Comparison of ENCODE assay signal across 24 cellular contexts in the genomic region with DNA sequence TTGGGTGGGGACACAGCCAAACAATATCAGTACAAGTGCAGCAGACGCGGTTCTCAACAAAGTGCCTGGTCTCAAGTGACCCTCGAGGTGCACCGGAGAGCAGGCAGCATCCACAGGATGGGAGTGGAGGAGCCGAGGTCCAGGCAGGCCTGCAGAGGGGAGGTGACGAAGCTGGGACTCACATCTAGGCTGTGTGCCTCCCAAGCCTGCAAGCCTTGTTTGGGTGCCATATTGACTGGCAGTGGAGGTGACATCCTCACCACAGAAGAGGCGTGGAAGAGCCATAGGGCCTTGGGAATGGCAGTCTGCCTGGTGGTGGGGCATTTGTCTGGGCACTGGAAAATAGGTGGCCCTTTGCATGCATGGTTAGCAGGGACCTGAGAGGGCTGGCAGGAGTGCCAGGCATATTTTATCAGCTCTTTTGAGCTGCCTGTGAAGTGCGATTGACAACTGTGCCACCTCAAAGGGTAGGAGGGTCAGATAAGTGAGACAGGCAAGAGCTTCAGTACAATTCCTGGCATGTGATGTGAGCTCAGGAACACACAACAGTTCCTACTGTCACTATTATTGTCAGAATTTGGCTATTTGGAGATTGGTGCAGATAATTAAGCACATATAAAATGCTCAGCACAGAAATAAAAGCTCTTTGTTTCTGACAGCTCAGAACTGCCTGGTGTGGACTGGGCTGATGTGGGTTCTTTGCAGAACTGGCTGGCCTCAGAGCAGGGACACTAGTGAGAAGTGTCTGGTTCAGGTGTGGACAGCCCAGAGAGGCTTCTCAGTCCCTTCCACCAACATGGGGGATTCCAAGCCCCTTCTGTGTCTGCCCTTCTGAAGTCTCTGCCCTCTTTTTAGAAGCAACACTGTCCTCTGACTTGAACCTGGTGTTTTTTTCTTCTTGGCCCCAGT.
DNase-seq lines count a peak whose midpoint lies in the region; ATAC-seq and TF ChIP-seq lines count a peak whose summit lies in the region.
"Had no signal": no experiment of that assay in that cellular context is flagged by ENCODE, and none has a peak within 500 bp of the region (broad histone marks: within the 10 kb centered on the region; RNA-seq: fewer than 3 reads in every experiment).

No MANE protein-coding gene starts in this region.

- H3K23ac ChIP-seq in neuronal stem cell (ENCODE audit: low read depth, low read length, poor library complexity) = no peak overlapping the region

- no peaks in the 10 kb centered on the region for H3F3A ChIP-seq in SK-N-SH (replicated peaks; ENCODE audit: insufficient read depth)

- no peaks in the 10 kb centered on the region for H3K79me1 ChIP-seq in neuronal stem cell (ENCODE audit: low read depth, low read length)

- intact Hi-C loops in Right ventricle myocardium inferior (cut with DNase I) (no loop called here), left ventricle myocardium inferior (cut with micrococcal nuclease) (no loop called here), ovary (cut with DNase I) (no loop called here)

- no peak overlapping the region for H4K91ac ChIP-seq in neuronal stem cell (ENCODE audit: low read depth, low read length, poor library complexity)

- H3K9me3 Mint-ChIP-seq in stimulated activated naive B cell treated with anti-CD40 and anti-IgM and Interleukin-4, amounts not matched to agents 10 μg/mL and 1 μg/mL and 100 μg/mL, for 72 hours = peaks cover 9 to 13% of the 10 kb centered on the region in 2 donors

- no CpG with 5 or more reads among the region's 8 CpGs for WGBS in neuronal stem cell (ENCODE audit: extremely low coverage in 2 of 2, insufficient read length in 2 of 2, insufficient replicate concordance in 1 of 2), 2 donors
- WGBS in SK-N-SH (ENCODE audit: low lambda C conversion rate) = 25% methylated on average over 6 of the region's 8 CpGs
- WGBS in ovary, 3 donors = 84 to 94% (median 85%) methylated on average over 8 of the region's 8 CpGs

- peaks cover 0 to 8% of the 10 kb centered on the region in 2 donors for H3K4me1 ChIP-seq in right atrium auricular region
- no peaks in the 10 kb centered on the region for H3K4me1 ChIP-seq in left ventricle myocardium inferior
- no peaks in the 10 kb centered on the region for H3K4me1 ChIP-seq in neuronal stem cell (ENCODE audit: control insufficient read depth in 2 of 2, insufficient read depth in 1 of 2, low read depth in 1 of 2, low read length in 2 of 2)
- H3K4me1 ChIP-seq in SK-N-SH (ENCODE audit: control insufficient read depth in 1 of 2, insufficient read depth in 2 of 2, low read depth in 1 of 2, low read length in 1 of 2) = no peaks in the 10 kb centered on the region
- H3K4me1 ChIP-seq in ovary (ENCODE audit: insufficient read depth) = no peaks in the 10 kb centered on the region
- H3K4me1 ChIP-seq: BE2C had no signal

- no peaks in the 10 kb centered on the region for H3K9me3 ChIP-seq in right atrium auricular region
- H3K9me3 ChIP-seq in left ventricle myocardium inferior (replicated peaks) = no peaks in the 10 kb centered on the region
- H3K9me3 ChIP-seq in neuronal stem cell (replicated peaks in 1 of 2; ENCODE audit: control insufficient read depth in 2 of 2, insufficient read depth in 1 of 2, low read depth in 1 of 2, low read length in 2 of 2) = peaks cover 2 to 13% of the 10 kb centered on the region in 2 donors
- no peaks in the 10 kb centered on the region for H3K9me3 ChIP-seq in SK-N-SH
- no peaks in the 10 kb centered on the region for H3K9me3 ChIP-seq in ovary
- H3K9me3 ChIP-seq: BE2C had no signal

- no peaks in the 10 kb centered on the region for H3K79me2 ChIP-seq in SK-N-SH (ENCODE audit: insufficient read depth)

- no peak overlapping the region for H3K4ac ChIP-seq in neuronal stem cell (ENCODE audit: low read length)

- H3K4me3 ChIP-seq in right atrium auricular region (no peak overlapping the region), left ventricle myocardium inferior (no peak overlapping the region), neuronal stem cell (ENCODE audit: low read length in 2 of 2) (no peak overlapping the region), SK-N-SH (ENCODE audit: low read depth in 2 of 2, low read length in 1 of 2) (no peak overlapping the region), ovary (no peak overlapping the region)
- H3K4me3 ChIP-seq: PC-9 had no signal

- H2AK5ac ChIP-seq in neuronal stem cell (ENCODE audit: low read depth, low read length) = no peak overlapping the region

- no peak overlapping the region for H4K8ac ChIP-seq in neuronal stem cell (ENCODE audit: low read depth, low read length)

- H3K18ac ChIP-seq in neuronal stem cell (ENCODE audit: low read length) = peak overlapping the region; percentile 33

- DNase-seq in Right ventricle myocardium inferior (ENCODE audit: missing footprints) (no peak), right atrium auricular region (ENCODE audit: low spot score) (no peak), left ventricle myocardium inferior (peak; percentile 26), neuronal stem cell (ENCODE audit: low spot score) (no peak), SK-N-SH (no peak), ovary (no peak)
- no peak for DNase-seq in stimulated activated naive B cell treated with anti-CD40 and anti-IgM and Interleukin-4, amounts not matched to agents 10 μg/mL and 1 μg/mL and 100 μg/mL, for 72 hours
- DNase-seq: 8988T; ACHN; BE2C; Calu3; CD8-positive, alpha-beta memory T cell; DMS153; DND-41; NCI-H1048; NCI-H1417; NCI-H1694; NCI-H2029 treated with DMSO at 0.1 percent for 48 hours; NCI-H446 treated with DMSO at 0.1 percent for 48 hours; NCI-H526; NCI-H82; PC-9; SHP77 had no signal

- CTCF ChIA-PET in SK-N-SH (lab: Yijun Ruan, JAX) = no interaction called here

- no peaks in the 10 kb centered on the region for H4K20me1 ChIP-seq in SK-N-SH (ENCODE audit: insufficient read depth)

- TF ChIP-seq CTCF in right atrium auricular region (IDR thresholded peaks at IDR 0.05) (no peak), left ventricle myocardium inferior (IDR thresholded peaks at IDR 0.05; ENCODE audit: borderline replicate concordance) (no peak), SK-N-SH (IDR thresholded peaks at IDR 0.05) (no peak), ovary (IDR thresholded peaks at IDR 0.05) (no peak)

- no peak overlapping the region for H3K14ac ChIP-seq in neuronal stem cell (ENCODE audit: low read length)

- H3K27me3 ChIP-seq in right atrium auricular region (no peaks in the 10 kb centered on the region), left ventricle myocardium inferior (ENCODE audit: low read depth) (peaks cover 6% of the 10 kb centered on the region), neuronal stem cell (ENCODE audit: control insufficient read depth in 3 of 3, insufficient read depth in 3 of 3, low read depth in 1 of 3, low read length in 3 of 3) (no peaks in the 10 kb centered on the region), SK-N-SH (ENCODE audit: insufficient read depth) (no peaks in the 10 kb centered on the region), ovary (no peaks in the 10 kb centered on the region)
- H3K27me3 ChIP-seq: BE2C had no signal

- H3K4me2 ChIP-seq in neuronal stem cell (ENCODE audit: insufficient read depth, low read length, poor library complexity, severe bottlenecking) = no peak overlapping the region
- H3K4me2 ChIP-seq in SK-N-SH = no peak overlapping the region
- H3K4me2 ChIP-seq: PC-9 had no signal

- TF ChIP-seq EP300 in SK-N-SH (IDR thresholded peaks at IDR 0.05; ENCODE audit: borderline replicate concordance in 1 of 2, low read depth in 1 of 2, low read length in 1 of 2) (no peak), ovary (IDR thresholded peaks at IDR 0.05) (no peak)

- H3K36me3 Mint-ChIP-seq in stimulated activated naive B cell treated with anti-CD40 and anti-IgM and Interleukin-4, amounts not matched to agents 10 μg/mL and 1 μg/mL and 100 μg/mL, for 72 hours = no peaks in the 10 kb centered on the region
- H3K36me3 Mint-ChIP-seq: CD14-positive monocyte; CD8-positive, alpha-beta memory T cell had no signal

- H3K9ac ChIP-seq in neuronal stem cell (ENCODE audit: low read depth, low read length, poor library complexity) (peak overlapping the region; percentile 9), SK-N-SH (no peak overlapping the region)

- H3K27ac ChIP-seq in right atrium auricular region (no peak overlapping the region), left ventricle myocardium inferior (replicated peaks) (peak overlapping the region; percentile 51), neuronal stem cell (replicated peaks; ENCODE audit: low read length) (no peak overlapping the region), SK-N-SH (ENCODE audit: low read depth in 2 of 2, low read length in 1 of 2) (no peak overlapping the region), ovary (no peak overlapping the region)
- H3K27ac ChIP-seq: PC-9 had no signal

- TF ChIP-seq RAD21 in SK-N-SH (IDR thresholded peaks at IDR 0.05; ENCODE audit: low read length) = no peak

- H3K36me3 ChIP-seq in right atrium auricular region (no peaks in the 10 kb centered on the region), left ventricle myocardium inferior (no peaks in the 10 kb centered on the region), neuronal stem cell (replicated peaks in 1 of 2; ENCODE audit: control insufficient read depth in 2 of 2, insufficient read depth in 2 of 2, low read length in 2 of 2) (no peaks in the 10 kb centered on the region), SK-N-SH (replicated peaks in 1 of 2; ENCODE audit: control insufficient read depth in 1 of 2, insufficient read depth in 2 of 2, low read length in 1 of 2) (no peaks in the 10 kb centered on the region), ovary (no peaks in the 10 kb centered on the region)
- H3K36me3 ChIP-seq: BE2C had no signal

- no peaks in the 10 kb centered on the region for H3K9me2 ChIP-seq in SK-N-SH

- H3K27me3 Mint-ChIP-seq in stimulated activated naive B cell treated with anti-CD40 and anti-IgM and Interleukin-4, amounts not matched to agents 10 μg/mL and 1 μg/mL and 100 μg/mL, for 72 hours = peaks cover 0 to 5% of the 10 kb centered on the region in 2 donors
- H3K27me3 Mint-ChIP-seq: CD8-positive, alpha-beta memory T cell had no signal

- H2BK12ac ChIP-seq in neuronal stem cell (ENCODE audit: low read length) = no peak overlapping the region

- no peak overlapping the region for H3K4me3 Mint-ChIP-seq in stimulated activated naive B cell treated with anti-CD40 and anti-IgM and Interleukin-4, amounts not matched to agents 10 μg/mL and 1 μg/mL and 100 μg/mL, for 72 hours
- H3K4me3 Mint-ChIP-seq: CD14-positive monocyte; CD8-positive, alpha-beta memory T cell had no signal

- no peak overlapping the region for H2BK5ac ChIP-seq in neuronal stem cell (ENCODE audit: low read length)

- no peak overlapping the region for H2BK120ac ChIP-seq in neuronal stem cell (ENCODE audit: low read depth, low read length)

- TF ChIP-seq POLR2A in ovary (IDR thresholded peaks at IDR 0.05) = no peak

- H3K4me1 Mint-ChIP-seq in stimulated activated naive B cell treated with anti-CD40 and anti-IgM and Interleukin-4, amounts not matched to agents 10 μg/mL and 1 μg/mL and 100 μg/mL, for 72 hours = peaks cover 0 to 4% of the 10 kb centered on the region in 2 donors
- H3K4me1 Mint-ChIP-seq: CD14-positive monocyte; CD8-positive, alpha-beta memory T cell had no signal

- no peak overlapping the region for H3K27ac Mint-ChIP-seq in stimulated activated naive B cell treated with anti-CD40 and anti-IgM and Interleukin-4, amounts not matched to agents 10 μg/mL and 1 μg/mL and 100 μg/mL, for 72 hours
- H3K27ac Mint-ChIP-seq: CD14-positive monocyte had no signal

- H2AFZ ChIP-seq in neuronal stem cell (ENCODE audit: low read length) = no peak overlapping the region
- no peak overlapping the region for H2AFZ ChIP-seq in SK-N-SH (ENCODE audit: low read depth)
- H2AFZ ChIP-seq: PC-9 had no signal

- ATAC-seq in Right ventricle myocardium inferior = peak; percentile 88
- ATAC-seq in stimulated activated naive B cell treated with anti-CD40 and anti-IgM and Interleukin-4, amounts not matched to agents 10 μg/mL and 1 μg/mL and 100 μg/mL, for 72 hours (replicated peaks) = no peak

- H2BK15ac ChIP-seq in neuronal stem cell (ENCODE audit: low read length) = no peak overlapping the region

- POLR2A ChIA-PET in SK-N-SH (lab: Yijun Ruan, JAX) = no interaction called here
